Comparison of ENCODE assay signal across 8 cellular contexts in genomic region chr17:2239882-2240430, GRCh38.
DNase-seq lines count a peak whose midpoint lies in the region; ATAC-seq, FAIRE-seq and TF ChIP-seq lines count a peak whose summit lies in the region.

No MANE protein-coding gene starts in this region.

- TF ChIP-seq POLR2A in GM12891 (IDR thresholded peaks at IDR 0.05; ENCODE audit: low read depth, low read length) = peak; percentile 79

- intact Hi-C loops in mucosa of descending colon (cut with DNase I, micrococcal nuclease) = loop anchor here (2.0 to 5.0 kb wide), 2 partner anchors 181 to 183 kb away; partner anchors contain the start of gene HIC1 (in 1 of the 2)

- in situ Hi-C loops in astrocyte of the cerebellum (cut with HindIII; ENCODE audit: low sequenced_read_pairs) = no loop called here

- ATAC-seq in GM21825 (IDR thresholded peaks at IDR 0.05; ENCODE audit: unreplicated experiment) (peak; percentile 51), mucosa of descending colon (peak; percentile 53)

- H3K4me1 ChIP-seq in mucosa of descending colon (ENCODE audit: low read depth) = peaks cover 3% of the 10 kb centered on the region

- peak; percentile 97 for FAIRE-seq in GM12891 (lab: Jason Lieb, UNC)

- no peaks in the 10 kb centered on the region for H3K9me3 ChIP-seq in mucosa of descending colon

- no peaks in the 10 kb centered on the region for H3K36me3 ChIP-seq in mucosa of descending colon (ENCODE audit: low read depth)

- DNase-seq in GM12891 (ENCODE audit: insufficient read length, low spot score) (no peak), NCI-H524 (lab: John Stamatoyannopoulos, UW) (peak; percentile 16 to 83), astrocyte of the cerebellum (ENCODE audit: low read depth) (peak; percentile 77), mucosa of descending colon (peak in 1 of 3 donors; percentile 47), NCI-H526 (lab: John Stamatoyannopoulos, UW) (no peak), DMS79 treated with DMSO at 0.1 percent for 48 hours (lab: John Stamatoyannopoulos, UW) (no peak), NCI-H2107 treated with DMSO at 0.1 percent for 48 hours (lab: John Stamatoyannopoulos, UW; ENCODE audit: unreplicated experiment) (no peak)

- no peak for TF ChIP-seq CTCF in astrocyte of the cerebellum (IDR thresholded peaks at IDR 0.05; ENCODE audit: low read depth, low read length, missing control alignments)
- TF ChIP-seq CTCF in mucosa of descending colon (IDR thresholded peaks at IDR 0.05) = no peak

- H3K4me3 ChIP-seq in astrocyte of the cerebellum (ENCODE audit: low read depth, low read length) (no peak overlapping the region), mucosa of descending colon (no peak overlapping the region)

TF ChIP-seq in GM12891, 5 proteins besides CTCF, POLR2A, EP300 and RAD21:
- 0 out of 2 replicates have a peak, but pooled peaks have one; percentile 24 for TF ChIP-seq TAF1 (IDR thresholded peaks at IDR 0.05; ENCODE audit: low read depth, low read length)
- TF ChIP-seq SPI1 (IDR thresholded peaks at IDR 0.05; ENCODE audit: low read depth, low read length) = no peak
- TF ChIP-seq POLR2AphosphoS5 (IDR thresholded peaks at IDR 0.05; ENCODE audit: low read depth, low read length) = peak; percentile 78
- TF ChIP-seq POU2F2 (IDR thresholded peaks at IDR 0.05; ENCODE audit: low read depth, low read length) = peak; percentile 48; the same call in 1 of the 2 replicates

Comparison
In these comparisons a context has a peak if more than half of its experiments do, and no peak if none do; other contexts are left out.
1. DNase-seq: peak in NCI-H524 (2 of 2) and astrocyte of the cerebellum (single experiment); none in GM12891 (single experiment), NCI-H526 (0 of 2), DMS79 treated with DMSO at 0.1 percent for 48 hours (single experiment) and NCI-H2107 treated with DMSO at 0.1 percent for 48 hours (single experiment).